ENCODE assay signal across 26 cellular contexts in genomic region chr3:181797431-181797830, GRCh38.
DNase-seq lines count a peak whose midpoint lies in the region; ATAC-seq and FAIRE-seq lines count a peak whose summit lies in the region.
"Had no signal": no experiment of that assay in that cellular context is flagged by ENCODE, and none has a peak within 500 bp of the region (broad histone marks: within the 10 kb centered on the region; RNA-seq: fewer than 3 reads in every experiment).

No MANE protein-coding gene starts in this region.

- no peak for ATAC-seq in HG03045 (IDR thresholded peaks at IDR 0.05; ENCODE audit: unreplicated experiment)
- ATAC-seq: T-cell had no signal

- no peak overlapping the region for H3K4me3 ChIP-seq in SK-N-MC
- H3K4me3 ChIP-seq: GM23248, Peyer's patch had no signal

- no peaks in the 10 kb centered on the region for H3K36me3 ChIP-seq in SK-N-MC (ENCODE audit: insufficient read depth, low read length)
- H3K36me3 ChIP-seq: BE2C, Peyer's patch had no signal

- no peak for FAIRE-seq in RCC 7860 (lab: Jason Lieb, UNC)
- FAIRE-seq: GM18507 had no signal

- DNase-seq in NCI-H146 (lab: John Stamatoyannopoulos, UW) = peak; percentile 42
- no peak for DNase-seq in NCI-H146 treated with DMSO at 0.1 percent for 48 hours (lab: John Stamatoyannopoulos, UW; ENCODE audit: unreplicated experiment)
- no peak for DNase-seq in SK-N-MC (ENCODE audit: low read depth, low spot score)
- DNase-seq in foreskin melanocyte = peak; percentile 91
- DNase-seq in effector CD4-positive, alpha-beta T cell = no peak
- DNase-seq in KBM-7 = no peak
- no peak for DNase-seq in RCC 7860 (ENCODE audit: low spot score)
- DNase-seq: ACHN; BE2C; Calu3; CD8-positive, alpha-beta memory T cell; DMS79 treated with DMSO at 0.1 percent for 48 hours; GF-D8; GM23248; IMR-90; MM.1S; NCI-H187 treated with DMSO at 0.1 percent for 48 hours; NCI-H446; NCI-H524 treated with DMSO at 0.1 percent for 48 hours; OCI-M1; Peyer's patch; T-cell had no signal

- H3K9ac ChIP-seq in SK-N-MC (ENCODE audit: insufficient read length) = no peak overlapping the region
- H3K9ac ChIP-seq: GM23248, KMS-11 had no signal

- H3K9me3 ChIP-seq in SK-N-MC (ENCODE audit: low read depth, low read length) = no peaks in the 10 kb centered on the region
- H3K9me3 ChIP-seq: BE2C, Peyer's patch had no signal

- in situ Hi-C loops in KBM-7 (cut with MboI; ENCODE audit: low pct_unique_long_range_greater_than_20kb, low sequenced_read_pairs) = no loop called here

- H3K27ac ChIP-seq in SK-N-MC = peak overlapping the region; percentile 10; the same call in 1 of the 2 replicates
- H3K27ac ChIP-seq: 22Rv1, GM23248, KMS-11, Peyer's patch had no signal

Comparison
In these comparisons a context has a peak if more than half of its experiments do, and no peak if none do; other contexts are left out.
1. DNase-seq: peak in NCI-H146 (single experiment) and foreskin melanocyte (single experiment); none in NCI-H146 treated with DMSO at 0.1 percent for 48 hours (single experiment), SK-N-MC (single experiment), effector CD4-positive, alpha-beta T cell (single experiment), KBM-7 (single experiment) and RCC 7860 (single experiment).